In genomic region chr1:8879348-8880067, GRCh38 we compare ENCODE assay signal across 8 cellular contexts. TPM values are rescaled to one million over a fixed set of nuclear protein-coding genes. Genes with fewer than 3 reads are reported as not detected.
DNase-seq lines count a peak whose midpoint lies in the region; ATAC-seq and TF ChIP-seq lines count a peak whose summit lies in the region.

No MANE protein-coding gene starts in this region.

- DNase-seq in activated CD4-positive, alpha-beta T cell treated with anti-CD3 and anti-CD28 coated beads for 4 hours: peak; percentile 67 to 71
- DNase-seq in activated CD4-positive, alpha-beta T cell treated with anti-CD3 and anti-CD28 coated beads, Interleukin-2, amount 50 U/mL, for 48 hours: no peak
- no peak for DNase-seq in fibroblast of villous mesenchyme (ENCODE audit: low read depth)
- DNase-seq in renal cortical epithelial cell (ENCODE audit: low read depth): peak; percentile 89
- no peak for DNase-seq in posterior cingulate gyrus
- no peak for DNase-seq in islet precursor cell

- ATAC-seq in GM21423 (IDR thresholded peaks at IDR 0.05; ENCODE audit: unreplicated experiment): no peak

- TF ChIP-seq CTCF in WI38 (IDR thresholded peaks at IDR 0.05; ENCODE audit: low read depth, low read length) (no peak), fibroblast of villous mesenchyme (IDR thresholded peaks at IDR 0.05; ENCODE audit: insufficient read depth, low read depth, low read length) (no peak)

- H3K4me3 ChIP-seq in WI38 (ENCODE audit: low read depth, low read length): peak overlapping the region; percentile 97
- H3K4me3 ChIP-seq in fibroblast of villous mesenchyme (ENCODE audit: low read depth, low read length): peak overlapping the region; percentile 92

- intact Hi-C loops in posterior cingulate gyrus (cut with DNase I): no loop called here

RNA-seq across cellular contexts. Expression of gene ENO1, which starts 1.0 kb away (rescaled TPM):
- total RNA-seq in fibroblast of villous mesenchyme (1,401 and 1,535 TPM in 2 replicates), renal cortical epithelial cell (2,797 and 3,316 TPM in 2 replicates)

Comparison
In these comparisons a context has a peak if more than half of its experiments do, and no peak if none do; other contexts are left out.
1. DNase-seq: peak in activated CD4-positive, alpha-beta T cell treated with anti-CD3 and anti-CD28 coated beads for 4 hours (2 of 2) and renal cortical epithelial cell (single experiment); none in activated CD4-positive, alpha-beta T cell treated with anti-CD3 and anti-CD28 coated beads, Interleukin-2, amount 50 U/mL, for 48 hours (0 of 2), fibroblast of villous mesenchyme (single experiment), posterior cingulate gyrus (0 of 10) and islet precursor cell (single experiment).